ENCODE assay signal across 8 cellular contexts in genomic region chrX:81202989-81203388, GRCh38. TPM values are rescaled to one million over a fixed set of nuclear protein-coding genes. Genes with fewer than 3 reads are reported as not detected.
A peak's percentile ranks its signal among the peaks of the same experiment; 100 is the strongest.
DNase-seq lines count a peak whose midpoint lies in the region; ATAC-seq and TF ChIP-seq lines count a peak whose summit lies in the region.

No MANE protein-coding gene starts in this region.

- H3K9ac ChIP-seq in skeletal muscle tissue (ENCODE audit: low read depth in 1 of 3, low read length in 3 of 3) = peak overlapping the region in 1 of 3 donors; percentile 50

- peak overlapping the region; percentile 27 for H3K27ac ChIP-seq in skeletal muscle tissue (ENCODE audit: low read depth, low read length)

- no peak for ATAC-seq in HG03159 (IDR thresholded peaks at IDR 0.05; ENCODE audit: unreplicated experiment)

- peaks cover 18% of the 10 kb centered on the region for H3K4me1 Mint-ChIP-seq in HFFc6 (ENCODE audit: low read depth)

- H3K4me3 ChIP-seq in WI38 (ENCODE audit: low read depth, low read length) (peak overlapping the region; percentile 72), skeletal muscle tissue (ENCODE audit: low read length in 3 of 3) (peak overlapping the region; percentile 37 to 85 (median 76))

- peak overlapping the region; percentile 97 for H3K4me3 Mint-ChIP-seq in HFFc6

- no peaks in the 10 kb centered on the region for H3K9me3 Mint-ChIP-seq in HFFc6

- no peak for TF ChIP-seq CTCF in HFFc6 (IDR thresholded peaks at IDR 0.05)
- no peak for TF ChIP-seq CTCF in WI38 (IDR thresholded peaks at IDR 0.05; ENCODE audit: low read depth, low read length)
- no peak for TF ChIP-seq CTCF in GM20000 (IDR thresholded peaks at IDR 0.05; ENCODE audit: extremely low read depth, missing control alignments)

- peaks cover 6% of the 10 kb centered on the region for H3K36me3 Mint-ChIP-seq in HFFc6 (ENCODE audit: low read depth)

- no peak for DNase-seq in HFFc6
- peak; percentile 1 for DNase-seq in germinal center (ENCODE audit: low spot score)
- DNase-seq in NOMO-1 treated with dmso at 0.1 percent for 144 hours (lab: John Stamatoyannopoulos, UW; ENCODE audit: unreplicated experiment) = no peak
- DNase-seq in NCI-H774 (lab: John Stamatoyannopoulos, UW) = no peak
- DNase-seq in GM20000 (ENCODE audit: low spot score) = no peak

- peaks cover 0 to 2% (median 0%) of the 10 kb centered on the region in 3 donors for H3K4me1 ChIP-seq in skeletal muscle tissue (ENCODE audit: control insufficient read depth in 3 of 3, insufficient read depth in 3 of 3, low read length in 3 of 3)

- no peaks in the 10 kb centered on the region for H3K36me3 ChIP-seq in skeletal muscle tissue (ENCODE audit: control insufficient read depth in 3 of 3, insufficient read depth in 3 of 3, low read length in 3 of 3)

- no peaks in the 10 kb centered on the region for H3K27me3 ChIP-seq in skeletal muscle tissue (ENCODE audit: control insufficient read depth in 3 of 3, insufficient read depth in 3 of 3, low read length in 3 of 3)

- no peaks in the 10 kb centered on the region; the same call in 1 of the 2 replicates for H3K27me3 Mint-ChIP-seq in HFFc6 (ENCODE audit: insufficient read depth)

- H3K9me3 ChIP-seq in skeletal muscle tissue (ENCODE audit: control insufficient read depth in 3 of 3, low read length in 3 of 3) = no peaks in the 10 kb centered on the region

- peak overlapping the region; percentile 96 for H3K27ac Mint-ChIP-seq in HFFc6

RNA-seq across cellular contexts. Expression of gene SH3BGRL, which starts 1.1 kb away (rescaled TPM):
- 10 to 100 TPM; 77.8 to 90.3 (median 81.2) TPM for total RNA-seq in HFFc6 (2021; fragmentation: NEBNext Ultra II Directional; extraction: Animal tissue kit (Norgen Biotek cat#: 25700))
- total RNA-seq in skeletal muscle tissue = 37.6 TPM

RNA-seq across cellular contexts. Expression of gene HMGN5, which starts 1.3 kb away (rescaled TPM):
- total RNA-seq in HFFc6 (2021; fragmentation: NEBNext Ultra II Directional; extraction: Animal tissue kit (Norgen Biotek cat#: 25700)) = 1 to 10 TPM; 1.2 to 2.5 (median 1.9) TPM
- not detected for total RNA-seq in skeletal muscle tissue
